ENCODE assay signal across 4 cellular contexts in genomic region chr5:157482702-157483101, GRCh38. TPM values are rescaled to one million over a fixed set of nuclear protein-coding genes. Genes with fewer than 3 reads are reported as not detected.
"Had no signal": no experiment of that assay in that cellular context is flagged by ENCODE, and none has a peak within 500 bp of the region (broad histone marks: within the 10 kb centered on the region; RNA-seq: fewer than 3 reads in every experiment).

No MANE protein-coding gene starts in this region.

RNA-seq across cellular contexts. Expression of gene NIPAL4, which starts 22.7 kb away (rescaled TPM):
- total RNA-seq: left lobe of liver, left ventricle myocardium superior, lung microvascular endothelial cell, occipital lobe had no signal
